1 cellular context compared by ENCODE assay signal in genomic region chr2:233217892-233218377, GRCh38.
A peak's percentile ranks its signal among the peaks of the same experiment; 100 is the strongest.
TF ChIP-seq lines count a peak whose summit lies in the region.

No MANE protein-coding gene starts in this region.

TF ChIP-seq in HepG2, 621 proteins besides CTCF, POLR2A, EP300 and RAD21:
- peak; percentile 62 for TF ChIP-seq YY1 (IDR thresholded peaks at IDR 0.05; ENCODE audit: insufficient read depth, insufficient replicate concordance, low read depth, low read length)
- no peak for TF ChIP-seq ADNP (CRISPR knock-in tag; IDR thresholded peaks at IDR 0.05)
